ENCODE assay signal across 11 cellular contexts in genomic region chr21:42360317-42360716, GRCh38. TPM values are rescaled to one million over a fixed set of nuclear protein-coding genes. Genes with fewer than 3 reads are reported as not detected.
DNase-seq lines count a peak whose midpoint lies in the region; ATAC-seq and TF ChIP-seq lines count a peak whose summit lies in the region.
"Had no signal": no experiment of that assay in that cellular context is flagged by ENCODE, and none has a peak within 500 bp of the region (broad histone marks: within the 10 kb centered on the region; RNA-seq: fewer than 3 reads in every experiment).

No MANE protein-coding gene starts in this region.

- ATAC-seq in activated T-cell treated with anti-CD3 and anti-CD28 coated beads, Interleukin-2, amount 50 U/mL, for 4 hours = peak; percentile 28 to 43
- ATAC-seq: gastrocnemius medialis had no signal

- H3K9me3 ChIP-seq in spleen = peaks cover 0 to 27% (median 22%) of the 10 kb centered on the region in 8 donors
- H3K9me3 ChIP-seq: gastrocnemius medialis had no signal

- peaks cover 0 to 73% (median 0%) of the 10 kb centered on the region in 7 donors for H3K27me3 ChIP-seq in spleen (replicated peaks in 1 of 7)

- intact Hi-C loops in spleen (cut with DNase I; ENCODE audit: low total_unique reads) = no loop called here

- 58 to 77% (median 65%) methylated on average over 2 of the region's 2 CpGs for WGBS in spleen, 5 donors

- no peak overlapping the region for H3K27ac Mint-ChIP-seq in activated T-cell treated with anti-CD3 and anti-CD28 coated beads, Interleukin-2, amount 50 U/mL, for 24 hours
- H3K27ac Mint-ChIP-seq: dendritic cell treated with granulocyte-macrophage colony-stimulating factor and Interleukin-4, amounts not matched to agents 40 ng/mL and 50 ng/mL, for 4 days had no signal

- no peak for TF ChIP-seq POLR2A in spleen (IDR thresholded peaks at IDR 0.05)

- H3K4me3 ChIP-seq in spleen = no peak overlapping the region
- H3K4me3 ChIP-seq: gastrocnemius medialis had no signal

- no peak overlapping the region for H3K4me3 Mint-ChIP-seq in activated T-cell treated with anti-CD3 and anti-CD28 coated beads, Interleukin-2, amount 50 U/mL, for 4 hours
- no peak overlapping the region for H3K4me3 Mint-ChIP-seq in activated T-cell treated with anti-CD3 and anti-CD28 coated beads, Interleukin-2, amount 50 U/mL, for 24 hours
- H3K4me3 Mint-ChIP-seq: dendritic cell treated with granulocyte-macrophage colony-stimulating factor and Interleukin-4, amounts not matched to agents 40 ng/mL and 50 ng/mL, for 4 days; nephron progenitor cell had no signal

- no peak for DNase-seq in activated T-cell treated with anti-CD3 and anti-CD28 coated beads, Interleukin-2, amount 50 U/mL, for 4 hours
- DNase-seq in activated T-cell treated with anti-CD3 and anti-CD28 coated beads, Interleukin-2, amount 50 U/mL, for 24 hours = no peak
- DNase-seq in OCI-M1 (lab: John Stamatoyannopoulos, UW) (peak; percentile 19), spleen (peak; percentile 31), DMS79 treated with DMSO at 0.1 percent for 48 hours (lab: John Stamatoyannopoulos, UW) (no peak), NCI-H226 (no peak)
- DNase-seq: gastrocnemius medialis, GOT3, nephron progenitor cell had no signal

- H3K4me1 Mint-ChIP-seq in activated T-cell treated with anti-CD3 and anti-CD28 coated beads, Interleukin-2, amount 50 U/mL, for 4 hours (ENCODE audit: low read depth) = no peaks in the 10 kb centered on the region
- H3K4me1 Mint-ChIP-seq in activated T-cell treated with anti-CD3 and anti-CD28 coated beads, Interleukin-2, amount 50 U/mL, for 24 hours (ENCODE audit: low read depth) = peaks cover 8% of the 10 kb centered on the region

- H3K9me3 Mint-ChIP-seq in activated T-cell treated with anti-CD3 and anti-CD28 coated beads, Interleukin-2, amount 50 U/mL, for 4 hours = no peaks in the 10 kb centered on the region
- peaks cover 5% of the 10 kb centered on the region for H3K9me3 Mint-ChIP-seq in activated T-cell treated with anti-CD3 and anti-CD28 coated beads, Interleukin-2, amount 50 U/mL, for 24 hours

- no peaks in the 10 kb centered on the region for H3K27me3 Mint-ChIP-seq in activated T-cell treated with anti-CD3 and anti-CD28 coated beads, Interleukin-2, amount 50 U/mL, for 4 hours (ENCODE audit: low read depth)
- H3K27me3 Mint-ChIP-seq in activated T-cell treated with anti-CD3 and anti-CD28 coated beads, Interleukin-2, amount 50 U/mL, for 24 hours = no peaks in the 10 kb centered on the region

- H3K4me1 ChIP-seq in spleen = no peaks in the 10 kb centered on the region
- H3K4me1 ChIP-seq: gastrocnemius medialis had no signal

- H3K27ac ChIP-seq in spleen = no peak overlapping the region
- H3K27ac ChIP-seq: gastrocnemius medialis, RWPE1 had no signal

- no peaks in the 10 kb centered on the region for H3K36me3 Mint-ChIP-seq in activated T-cell treated with anti-CD3 and anti-CD28 coated beads, Interleukin-2, amount 50 U/mL, for 4 hours (ENCODE audit: insufficient read depth)
- H3K36me3 Mint-ChIP-seq in activated T-cell treated with anti-CD3 and anti-CD28 coated beads, Interleukin-2, amount 50 U/mL, for 24 hours (ENCODE audit: low read depth) = no peaks in the 10 kb centered on the region

- peak in 1 of 11 experiments; percentile 17 for TF ChIP-seq CTCF in spleen (IDR thresholded peaks at IDR 0.05 in 8 of 11, conservative IDR thresholded peaks at IDR 0.05 in 3 of 11)

- H3K36me3 ChIP-seq in spleen = no peaks in the 10 kb centered on the region
- H3K36me3 ChIP-seq: gastrocnemius medialis had no signal

RNA-seq across cellular contexts. Expression of gene TFF1, which starts 6.0 kb away (rescaled TPM):
- under 1 TPM in 1 of 3 donors, not detected in 2; 0.82 TPM for total RNA-seq in activated T-cell treated with anti-CD3 and anti-CD28 coated beads, Interleukin-2, amount 50 U/mL, for 4 hours
- not detected for total RNA-seq in spleen
- not detected for polyA plus RNA-seq in spleen
- total RNA-seq: gastrocnemius medialis had no signal

RNA-seq across cellular contexts. Expression of gene TFF2, which starts 9.5 kb away (rescaled TPM):
- total RNA-seq in activated T-cell treated with anti-CD3 and anti-CD28 coated beads, Interleukin-2, amount 50 U/mL, for 4 hours = not detected
- total RNA-seq in spleen = not detected
- under 1 TPM in 1 of 3 donors, not detected in 2; 0.14 TPM for polyA plus RNA-seq in spleen
- total RNA-seq: gastrocnemius medialis had no signal

RNA-seq across cellular contexts. Expression of gene TMPRSS3, which starts 35.5 kb away (rescaled TPM):
- 1 to 10 TPM; 2.0 to 2.6 (median 2.1) TPM for total RNA-seq in activated T-cell treated with anti-CD3 and anti-CD28 coated beads, Interleukin-2, amount 50 U/mL, for 4 hours
- 1 to 10 TPM in 2 of 7 donors, under 1 TPM in 4, not detected in 1; 0.51 to 6.0 (median 0.78) TPM for total RNA-seq in spleen
- polyA plus RNA-seq in spleen = under 1 TPM; 0.22 to 0.32 (median 0.24) TPM
- total RNA-seq: gastrocnemius medialis had no signal

RNA-seq across cellular contexts. Expression of gene UBASH3A, which starts 43.4 kb away (rescaled TPM):
- 10 to 100 TPM in 2 of 3 donors, 1 to 10 TPM in 1; 8.8 to 13.7 (median 11.3) TPM for total RNA-seq in activated T-cell treated with anti-CD3 and anti-CD28 coated beads, Interleukin-2, amount 50 U/mL, for 4 hours
- 10 to 100 TPM in 5 of 7 donors, 1 to 10 TPM in 2; 7.2 to 16.3 (median 11.4) TPM for total RNA-seq in spleen
- 1 to 10 TPM; 2.6 to 4.2 (median 3.3) TPM for polyA plus RNA-seq in spleen

RNA-seq across cellular contexts. Expression of gene TFF3, which starts 45.1 kb away (rescaled TPM):
- under 1 TPM in 2 of 3 donors, not detected in 1; 0.29 to 0.96 TPM for total RNA-seq in activated T-cell treated with anti-CD3 and anti-CD28 coated beads, Interleukin-2, amount 50 U/mL, for 4 hours
- total RNA-seq in spleen = 100 to 1,000 TPM in 2 of 7 donors, 10 to 100 TPM in 5; 38.1 to 123 (median 72.9) TPM
- 10 to 100 TPM; 28.9 to 77.8 (median 48.3) TPM for polyA plus RNA-seq in spleen

Comparison
In these comparisons a context has a peak if more than half of its experiments do, and no peak if none do; other contexts are left out.
1. DNase-seq: peak in OCI-M1 (single experiment) and spleen (single experiment); none in activated T-cell treated with anti-CD3 and anti-CD28 coated beads, Interleukin-2, amount 50 U/mL, for 4 hours (single experiment), activated T-cell treated with anti-CD3 and anti-CD28 coated beads, Interleukin-2, amount 50 U/mL, for 24 hours (single experiment), DMS79 treated with DMSO at 0.1 percent for 48 hours (single experiment) and NCI-H226 (single experiment).